Comparison of ENCODE assay signal across 37 cellular contexts in the genomic region with DNA sequence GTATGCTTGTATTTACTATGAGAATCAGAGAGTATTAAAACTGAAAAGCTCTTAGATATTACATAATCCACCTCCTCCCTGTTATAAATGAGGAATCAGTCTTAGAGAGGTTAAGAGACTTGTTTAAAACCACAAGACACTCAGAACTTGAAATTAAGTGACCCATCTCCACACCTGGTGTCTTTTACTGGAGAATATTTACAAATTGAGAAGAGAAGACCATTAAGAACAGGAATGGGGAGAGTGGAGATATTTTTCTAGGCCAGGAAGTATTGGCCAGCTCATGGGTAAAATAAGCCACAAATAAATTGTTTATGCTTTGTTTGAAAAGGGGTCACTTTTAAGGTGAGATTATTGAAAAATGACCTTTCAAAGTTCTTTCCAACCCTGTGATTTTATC. TPM values are rescaled to one million over a fixed set of nuclear protein-coding genes. Genes with fewer than 3 reads are reported as not detected.
"Had no signal": no experiment of that assay in that cellular context is flagged by ENCODE, and none has a peak within 500 bp of the region (broad histone marks: within the 10 kb centered on the region; RNA-seq: fewer than 3 reads in every experiment).

No MANE protein-coding gene starts in this region.

- H3K9me3 Mint-ChIP-seq: activated CD8-positive, alpha-beta T cell treated with anti-CD3 and anti-CD28 coated beads for 36 hours; activated naive CD4-positive, alpha-beta T cell treated with anti-CD3 and anti-CD28 coated beads for 36 hours; activated naive CD4-positive, alpha-beta T cell treated with anti-CD3 and anti-CD28 coated beads, Interleukin-2, amount 50 U/mL, for 24 hours; activated naive CD8-positive, alpha-beta T cell treated with anti-CD3 and anti-CD28 coated beads for 36 hours; activated naive CD8-positive, alpha-beta T cell treated with anti-CD3 and anti-CD28 coated beads, Interleukin-2, amount 50 U/mL, for 24 hours; activated T-helper 1 cell treated with anti-CD3 and anti-CD28 coated beads, Interleukin-12 subunit alpha, Interleukin-12 subunit beta, Interleukin-2, Interleukin-4 antibody, amounts not matched to agents 30 ng/mL and 10 ng/mL and 1 ng/mL, durations not matched to agents 14 hours and 24 hours and 36 hours; activated T-helper 2 cell treated with anti-CD3 and anti-CD28 coated beads, Interferon-gamma antibody, Interleukin-2, Interleukin-4, amounts not matched to agents 10 μg/mL and 5 μg/mL and 100 μg/mL, durations not matched to agents 14 hours and 24 hours and 36 hours; effector memory CD8-positive, alpha-beta T cell; WTC11 had no signal

- H3K4me1 ChIP-seq: adrenal gland, esophagus squamous epithelium, gastroesophageal sphincter had no signal

- H3K36me3 ChIP-seq: adrenal gland, esophagus squamous epithelium, gastroesophageal sphincter, heart right ventricle had no signal

- ATAC-seq: activated CD8-positive, alpha-beta T cell treated with anti-CD3 and anti-CD28 coated beads for 36 hours; activated naive CD8-positive, alpha-beta T cell treated with anti-CD3 and anti-CD28 coated beads, Interleukin-2, amount 50 U/mL, for 24 hours; body of pancreas; effector memory CD8-positive, alpha-beta T cell; gastroesophageal sphincter; heart right ventricle; WTC11 had no signal

- H2AFZ ChIP-seq: hepatocyte had no signal

- H3K27ac ChIP-seq: adrenal gland, body of pancreas, epithelial cell of prostate, esophagus squamous epithelium, gastroesophageal sphincter, heart right ventricle, hepatocyte, VCaP had no signal

- H3K79me2 ChIP-seq: hepatocyte had no signal

- H3K9me3 ChIP-seq: adrenal gland, body of pancreas, esophagus squamous epithelium, gastroesophageal sphincter, heart right ventricle had no signal

- H3K27me3 ChIP-seq: adrenal gland, body of pancreas, esophagus squamous epithelium, gastroesophageal sphincter, heart right ventricle, hepatocyte had no signal

- FAIRE-seq: endothelial cell of umbilical vein had no signal

- H3K4me2 ChIP-seq: hepatocyte had no signal

- H3K4me1 Mint-ChIP-seq: activated naive CD4-positive, alpha-beta T cell treated with anti-CD3 and anti-CD28 coated beads, Interleukin-2, amount 50 U/mL, for 24 hours; activated naive CD8-positive, alpha-beta T cell treated with anti-CD3 and anti-CD28 coated beads for 36 hours; activated naive CD8-positive, alpha-beta T cell treated with anti-CD3 and anti-CD28 coated beads, Interleukin-2, amount 50 U/mL, for 24 hours; WTC11 had no signal

- H3K4me3 ChIP-seq: adrenal gland, body of pancreas, esophagus squamous epithelium, gastroesophageal sphincter, heart right ventricle, hepatocyte had no signal

- H3K36me3 Mint-ChIP-seq: activated naive CD4-positive, alpha-beta T cell treated with anti-CD3 and anti-CD28 coated beads, Interleukin-2, amount 50 U/mL, for 24 hours; activated naive CD8-positive, alpha-beta T cell treated with anti-CD3 and anti-CD28 coated beads for 36 hours; WTC11 had no signal

- H3K27me3 Mint-ChIP-seq: activated naive CD8-positive, alpha-beta T cell treated with anti-CD3 and anti-CD28 coated beads for 36 hours; activated naive CD8-positive, alpha-beta T cell treated with anti-CD3 and anti-CD28 coated beads, Interleukin-2, amount 50 U/mL, for 24 hours had no signal

- H3K4me3 Mint-ChIP-seq: activated CD8-positive, alpha-beta T cell treated with anti-CD3 and anti-CD28 coated beads for 36 hours; activated naive CD4-positive, alpha-beta T cell treated with anti-CD3 and anti-CD28 coated beads for 36 hours; activated naive CD4-positive, alpha-beta T cell treated with anti-CD3 and anti-CD28 coated beads, Interleukin-2, amount 50 U/mL, for 24 hours; activated naive CD8-positive, alpha-beta T cell treated with anti-CD3 and anti-CD28 coated beads for 36 hours; activated naive CD8-positive, alpha-beta T cell treated with anti-CD3 and anti-CD28 coated beads, Interleukin-2, amount 50 U/mL, for 24 hours; activated T-helper 1 cell treated with anti-CD3 and anti-CD28 coated beads, Interleukin-12 subunit alpha, Interleukin-12 subunit beta, Interleukin-2, Interleukin-4 antibody, amounts not matched to agents 30 ng/mL and 10 ng/mL and 1 ng/mL, durations not matched to agents 14 hours and 24 hours and 36 hours; effector memory CD8-positive, alpha-beta T cell; WTC11 had no signal

- DNase-seq: activated CD4-positive, alpha-beta T cell treated with anti-CD3 and anti-CD28 coated beads for 48 hours; activated CD4-positive, alpha-beta T cell treated with anti-CD3 and anti-CD28 coated beads, Interleukin-2, amount 50 U/mL, for 1 hour; activated CD4-positive, alpha-beta T cell treated with anti-CD3 and anti-CD28 coated beads, Interleukin-2, amount 50 U/mL, for 48 hours; activated CD8-positive, alpha-beta memory T cell treated with anti-CD3 and anti-CD28 coated beads for 24 hours; activated CD8-positive, alpha-beta T cell treated with anti-CD3 and anti-CD28 coated beads for 36 hours; activated effector memory CD4-positive, alpha-beta T cell treated with anti-CD3 and anti-CD28 coated beads, Interleukin-2, amount 50 U/mL, for 16 hours; activated naive CD4-positive, alpha-beta T cell treated with anti-CD3 and anti-CD28 coated beads for 36 hours; activated naive CD8-positive, alpha-beta T cell treated with anti-CD3 and anti-CD28 coated beads for 36 hours; activated naive CD8-positive, alpha-beta T cell treated with anti-CD3 and anti-CD28 coated beads, Interleukin-2, amount 50 U/mL, for 24 hours; activated T-cell treated with anti-CD3 and anti-CD28 coated beads, Interleukin-2, amount 50 U/mL, for 48 hours; adrenal gland; amygdala; aorta; body of pancreas; caudate nucleus; cortex of kidney; dermis blood vessel endothelial cell; effector CD4-positive, alpha-beta T cell; effector memory CD8-positive, alpha-beta T cell; esophagus squamous epithelium; foreskin melanocyte; heart right ventricle; T-helper 2 cell had no signal

RNA-seq across cellular contexts. Expression of a gene that starts 15.7 kb away (rescaled TPM):
- total RNA-seq: activated CD8-positive, alpha-beta T cell treated with anti-CD3 and anti-CD28 coated beads for 36 hours; activated naive CD4-positive, alpha-beta T cell treated with anti-CD3 and anti-CD28 coated beads for 36 hours; activated naive CD8-positive, alpha-beta T cell treated with anti-CD3 and anti-CD28 coated beads for 36 hours; activated T-helper 1 cell treated with anti-CD3 and anti-CD28 coated beads, Interleukin-12 subunit alpha, Interleukin-12 subunit beta, Interleukin-2, Interleukin-4 antibody, amounts not matched to agents 30 ng/mL and 10 ng/mL and 1 ng/mL, durations not matched to agents 14 hours and 24 hours and 36 hours; activated T-helper 2 cell treated with anti-CD3 and anti-CD28 coated beads, Interferon-gamma antibody, Interleukin-2, Interleukin-4, amounts not matched to agents 10 μg/mL and 5 μg/mL and 100 μg/mL, durations not matched to agents 14 hours and 24 hours and 36 hours; adrenal gland; aorta; body of pancreas; chondrocyte; dermis blood vessel endothelial cell; endothelial cell of umbilical vein; esophagus squamous epithelium; fibroblast of lung; fibroblast of villous mesenchyme; gastroesophageal sphincter; glomerular endothelial cell; heart right ventricle; hepatocyte; WTC11 had no signal
- polyA plus RNA-seq: adrenal gland, aorta, endothelial cell of umbilical vein, esophagus, fibroblast of lung, heart right ventricle, hepatocyte had no signal
